In genomic region chr16:1870365-1871082, GRCh38 we compare ENCODE assay signal across 14 cellular contexts. TPM values are rescaled to one million over a fixed set of nuclear protein-coding genes. Genes with fewer than 3 reads are reported as not detected.
DNase-seq lines count a peak whose midpoint lies in the region; ATAC-seq and TF ChIP-seq lines count a peak whose summit lies in the region.
"Had no signal": no experiment of that assay in that cellular context is flagged by ENCODE, and none has a peak within 500 bp of the region (broad histone marks: within the 10 kb centered on the region; RNA-seq: fewer than 3 reads in every experiment).

No MANE protein-coding gene starts in this region.

- 15% methylated on average over 9 of the region's 9 CpGs for WGBS in right lobe of liver (ENCODE audit: insufficient coverage, low coverage, low lambda C conversion rate, missing lambda C conversion rate)

- no peak overlapping the region for H3K4me3 Mint-ChIP-seq in natural killer cell
- H3K4me3 Mint-ChIP-seq in stimulated activated effector memory CD8-positive, alpha-beta T cell treated with anti-CD3 and anti-CD28 coated beads, Interleukin-12 subunit alpha, Interleukin-12 subunit beta, amount 100 ng/mL, for 72 hours: no peak overlapping the region

- in situ Hi-C loops in brain microvascular endothelial cell (cut with HindIII; ENCODE audit: low pct_ligation_motif_present, low sequenced_read_pairs): no loop called here

- no peak overlapping the region for H3K27ac Mint-ChIP-seq in natural killer cell
- H3K27ac Mint-ChIP-seq in stimulated activated effector memory CD8-positive, alpha-beta T cell treated with anti-CD3 and anti-CD28 coated beads, Interleukin-12 subunit alpha, Interleukin-12 subunit beta, amount 100 ng/mL, for 72 hours: no peak overlapping the region

- ATAC-seq in right lobe of liver (peak; percentile 82 to 92 (median 86)), HG02938 (IDR thresholded peaks at IDR 0.05; ENCODE audit: unreplicated experiment) (no peak), natural killer cell (no peak), HG03442 (IDR thresholded peaks at IDR 0.05; ENCODE audit: unreplicated experiment) (no peak)
- no peak for ATAC-seq in stimulated activated effector memory CD8-positive, alpha-beta T cell treated with anti-CD3 and anti-CD28 coated beads, Interleukin-12 subunit alpha, Interleukin-12 subunit beta, amount 100 ng/mL, for 72 hours

- H3K4me1 ChIP-seq in right lobe of liver: peaks cover 0 to 29% (median 12%) of the 10 kb centered on the region in 4 donors
- H3K4me1 ChIP-seq: colonic mucosa had no signal

- no peaks in the 10 kb centered on the region for H3K36me3 Mint-ChIP-seq in natural killer cell
- no peaks in the 10 kb centered on the region for H3K36me3 Mint-ChIP-seq in stimulated activated effector memory CD8-positive, alpha-beta T cell treated with anti-CD3 and anti-CD28 coated beads, Interleukin-12 subunit alpha, Interleukin-12 subunit beta, amount 100 ng/mL, for 72 hours

- H3K9me3 Mint-ChIP-seq in natural killer cell: no peaks in the 10 kb centered on the region
- H3K9me3 Mint-ChIP-seq in stimulated activated effector memory CD8-positive, alpha-beta T cell treated with anti-CD3 and anti-CD28 coated beads, Interleukin-12 subunit alpha, Interleukin-12 subunit beta, amount 100 ng/mL, for 72 hours: no peaks in the 10 kb centered on the region

- H3K9me3 ChIP-seq in right lobe of liver: no peaks in the 10 kb centered on the region
- H3K9me3 ChIP-seq: colonic mucosa had no signal

- TF ChIP-seq CTCF in brain microvascular endothelial cell (IDR thresholded peaks at IDR 0.05; ENCODE audit: low read depth, low read length, missing control alignments): no peak
- TF ChIP-seq CTCF in right lobe of liver (IDR thresholded peaks at IDR 0.05): no peak
- TF ChIP-seq CTCF in natural killer cell (IDR thresholded peaks at IDR 0.05): no peak

- intact Hi-C loops in right lobe of liver (cut with DNase I): no loop called here
- intact Hi-C loops in natural killer cell (cut with micrococcal nuclease): no loop called here

- DNase-seq in AG20443 (ENCODE audit: low spot score) (peak; percentile 56), M059J (ENCODE audit: low read depth) (peak; percentile 79), brain microvascular endothelial cell (peak; percentile 80), right lobe of liver (peak; percentile 56 to 83 (median 81)), natural killer cell (no peak)
- DNase-seq in stimulated activated effector memory CD8-positive, alpha-beta T cell treated with anti-CD3 and anti-CD28 coated beads, Interleukin-12 subunit alpha, Interleukin-12 subunit beta, amount 100 ng/mL, for 72 hours (ENCODE audit: low spot score in 2 of 2): no peak
- DNase-seq: activated T-cell treated with anti-CD3 and anti-CD28 coated beads, Interleukin-2, amount 50 U/mL, for 1 hour; colonic mucosa; NCI-H2171 treated with DMSO at 0.1 percent for 48 hours; ovary had no signal

- no peak for TF ChIP-seq POLR2A in right lobe of liver (IDR thresholded peaks at IDR 0.05)

- no peaks in the 10 kb centered on the region for H3K36me3 ChIP-seq in brain microvascular endothelial cell (replicated peaks)
- no peaks in the 10 kb centered on the region for H3K36me3 ChIP-seq in right lobe of liver
- H3K36me3 ChIP-seq: colonic mucosa, ovary had no signal

- peak overlapping the region; percentile 69 for H3K27ac ChIP-seq in brain microvascular endothelial cell
- H3K27ac ChIP-seq in right lobe of liver: peak overlapping the region in 2 of 3 donors; percentile 61 to 72
- H3K27ac ChIP-seq: colonic mucosa, HL-60, ovary had no signal

- H3K27me3 Mint-ChIP-seq in natural killer cell (ENCODE audit: low read depth in 2 of 2): peaks cover 7 to 18% of the 10 kb centered on the region in 2 donors

- H3K4me3 ChIP-seq in brain microvascular endothelial cell (ENCODE audit: low read depth, low read length) (no peak overlapping the region), right lobe of liver (no peak overlapping the region)
- H3K4me3 ChIP-seq: colonic mucosa, ovary had no signal

- H3K4me1 Mint-ChIP-seq in natural killer cell: peaks cover 5 to 6% of the 10 kb centered on the region in 2 donors
- peaks cover 7% of the 10 kb centered on the region for H3K4me1 Mint-ChIP-seq in stimulated activated effector memory CD8-positive, alpha-beta T cell treated with anti-CD3 and anti-CD28 coated beads, Interleukin-12 subunit alpha, Interleukin-12 subunit beta, amount 100 ng/mL, for 72 hours

- no peaks in the 10 kb centered on the region for H3K27me3 ChIP-seq in brain microvascular endothelial cell (replicated peaks)
- no peaks in the 10 kb centered on the region for H3K27me3 ChIP-seq in right lobe of liver
- H3K27me3 ChIP-seq: colonic mucosa had no signal

RNA-seq across cellular contexts. Expression of gene MEIOB, which starts 1.4 kb away (rescaled TPM):
- total RNA-seq in M059J (2014; rRNA removed; shearing (Covaris generic)): 1.0 and 1.8 TPM in 2 replicates
- under 1 TPM in 2 of 6 experiments, not detected in 4; 0.39 to 0.40 TPM for total RNA-seq in right lobe of liver
- not detected for total RNA-seq in natural killer cell
- total RNA-seq: T-helper 2 cell treated with Interferon-gamma antibody and Interleukin-4, amounts not matched to agents 100 ng/mL and 5 ng/mL, for 36 hours had no signal

RNA-seq across cellular contexts. Expression of gene FAHD1, which starts 43.5 kb away (rescaled TPM):
- 53.8 and 64.0 TPM in 2 replicates for total RNA-seq in M059J (2014; rRNA removed; shearing (Covaris generic))
- total RNA-seq in right lobe of liver: 10 to 100 TPM; 25.5 to 96.5 (median 36.0) TPM
- 10 to 100 TPM in 1 of 3 donors, 1 to 10 TPM in 2; 5.3 to 10.6 (median 7.4) TPM for total RNA-seq in natural killer cell

RNA-seq across cellular contexts. Expression of gene HAGH, which starts 43.9 kb away (rescaled TPM):
- 75.7 and 92.6 TPM in 2 replicates for total RNA-seq in M059J (2014; rRNA removed; shearing (Covaris generic))
- 100 to 1,000 TPM in 4 of 6 experiments, 10 to 100 TPM in 2; 77.9 to 161 (median 143) TPM for total RNA-seq in right lobe of liver
- 10 to 100 TPM; 27.8 to 38.4 (median 37.5) TPM for total RNA-seq in natural killer cell

RNA-seq across cellular contexts. Expression of gene HS3ST6, which starts 47.7 kb away (rescaled TPM):
- total RNA-seq in M059J (2014; rRNA removed; shearing (Covaris generic)): not detected in 2 replicates
- not detected for total RNA-seq in right lobe of liver
- total RNA-seq in natural killer cell: not detected
- total RNA-seq: T-helper 2 cell treated with Interferon-gamma antibody and Interleukin-4, amounts not matched to agents 100 ng/mL and 5 ng/mL, for 36 hours had no signal

Comparison
In these comparisons a context has a peak if more than half of its experiments do, and no peak if none do; other contexts are left out.
1. DNase-seq: peak in AG20443 (single experiment), M059J (single experiment), brain microvascular endothelial cell (single experiment) and right lobe of liver (3 of 3); none in natural killer cell (single experiment) and stimulated activated effector memory CD8-positive, alpha-beta T cell treated with anti-CD3 and anti-CD28 coated beads, Interleukin-12 subunit alpha, Interleukin-12 subunit beta, amount 100 ng/mL, for 72 hours (0 of 2).
2. ATAC-seq: peak in right lobe of liver (4 of 4); none in HG02938 (single experiment), natural killer cell (0 of 3), HG03442 (single experiment) and stimulated activated effector memory CD8-positive, alpha-beta T cell treated with anti-CD3 and anti-CD28 coated beads, Interleukin-12 subunit alpha, Interleukin-12 subunit beta, amount 100 ng/mL, for 72 hours (single experiment).